ENCODE assay signal across 11 cellular contexts in the genomic region with DNA sequence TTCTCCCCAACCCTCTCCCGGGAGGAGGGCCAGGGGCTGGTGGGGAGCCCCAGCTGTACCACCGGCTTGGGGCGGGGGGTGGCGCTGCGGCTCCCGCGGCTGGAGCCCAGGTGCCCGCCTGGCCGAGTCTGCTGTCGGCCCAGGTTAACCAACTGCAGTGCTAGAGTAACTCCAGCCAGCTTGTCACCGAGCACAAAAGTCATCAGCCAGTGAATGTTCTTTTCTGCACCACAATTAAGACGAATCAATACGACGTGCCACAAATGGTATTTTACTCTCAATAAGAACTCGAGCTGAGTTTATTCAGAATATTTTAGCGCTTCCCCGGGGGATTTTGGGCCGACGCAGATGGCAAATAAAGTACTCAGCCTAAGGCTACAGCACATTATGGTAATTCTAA.
DNase-seq lines count a peak whose midpoint lies in the region; ATAC-seq and TF ChIP-seq lines count a peak whose summit lies in the region.
"Had no signal": no experiment of that assay in that cellular context is flagged by ENCODE, and none has a peak within 500 bp of the region (broad histone marks: within the 10 kb centered on the region; RNA-seq: fewer than 3 reads in every experiment).

No MANE protein-coding gene starts in this region.

- H3K4me3 Mint-ChIP-seq in HFFc6 (no peak overlapping the region), neural progenitor cell (no peak overlapping the region)
- H3K4me3 Mint-ChIP-seq: naive B cell had no signal

- H3K4me2 ChIP-seq in neural progenitor cell: no peak overlapping the region

- ATAC-seq in HG02870 (IDR thresholded peaks at IDR 0.05; ENCODE audit: unreplicated experiment) (no peak), GM18502 (IDR thresholded peaks at IDR 0.05; ENCODE audit: poor library complexity, unreplicated experiment) (no peak)

- no peak for DNase-seq in HFFc6
- no peak for DNase-seq in WERI-Rb-1
- DNase-seq in astrocyte of the hippocampus (ENCODE audit: low read depth, low spot score): peak; percentile 45
- peak; percentile 55 for DNase-seq in neural progenitor cell (ENCODE audit: low spot score)
- no peak for DNase-seq in glomerular visceral epithelial cell (ENCODE audit: extremely low spot score)
- DNase-seq: EL, naive B cell, NCI-H2081, SHP77 treated with DMSO at 0.1 percent for 48 hours had no signal

- H3F3A ChIP-seq in neural progenitor cell (ENCODE audit: low read depth): no peaks in the 10 kb centered on the region

- H2AFZ ChIP-seq in neural progenitor cell (replicated peaks): no peak overlapping the region

- H3K36me3 ChIP-seq in WERI-Rb-1: no peaks in the 10 kb centered on the region
- H3K36me3 ChIP-seq in neural progenitor cell: no peaks in the 10 kb centered on the region

- H3K27ac Mint-ChIP-seq in HFFc6: no peak overlapping the region
- no peak overlapping the region for H3K27ac Mint-ChIP-seq in neural progenitor cell
- H3K27ac Mint-ChIP-seq: naive B cell had no signal

- H3K9me3 ChIP-seq in WERI-Rb-1 (ENCODE audit: severe bottlenecking): no peaks in the 10 kb centered on the region
- no peaks in the 10 kb centered on the region for H3K9me3 ChIP-seq in neural progenitor cell (ENCODE audit: low read depth)

- peaks cover 13% of the 10 kb centered on the region for H3K4me1 Mint-ChIP-seq in HFFc6 (ENCODE audit: low read depth)
- H3K4me1 Mint-ChIP-seq in neural progenitor cell: peaks cover 9% of the 10 kb centered on the region
- H3K4me1 Mint-ChIP-seq: naive B cell had no signal

- H3K36me3 Mint-ChIP-seq in HFFc6 (ENCODE audit: low read depth) (no peaks in the 10 kb centered on the region; the same call in 1 of the 2 replicates), neural progenitor cell (peaks cover 2% of the 10 kb centered on the region)
- H3K36me3 Mint-ChIP-seq: naive B cell had no signal

- H3K4me1 ChIP-seq in neural progenitor cell: peaks cover 17% of the 10 kb centered on the region

- H3K4me3 ChIP-seq in WERI-Rb-1 (ENCODE audit: low read depth, low read length) (no peak overlapping the region), neural progenitor cell (no peak overlapping the region)

- H3K9ac ChIP-seq in neural progenitor cell: no peak overlapping the region

- no peaks in the 10 kb centered on the region for H4K20me1 ChIP-seq in neural progenitor cell (ENCODE audit: low read depth)

- TF ChIP-seq CTCF in HFFc6 (IDR thresholded peaks at IDR 0.05) (0 out of 2 replicates have a peak, but pooled peaks have one; percentile 21), WERI-Rb-1 (IDR thresholded peaks at IDR 0.05; ENCODE audit: low read depth, low read length) (0 out of 2 replicates have a peak, but pooled peaks have one; percentile 6), neural progenitor cell (IDR thresholded peaks at IDR 0.05) (peak; percentile 62)

- H3K27me3 ChIP-seq in WERI-Rb-1 (ENCODE audit: insufficient read depth, low read depth, severe bottlenecking) (peaks cover 62% of the 10 kb centered on the region), neural progenitor cell (no peaks in the 10 kb centered on the region)

- H3K79me2 ChIP-seq in neural progenitor cell (ENCODE audit: low read depth): no peaks in the 10 kb centered on the region

- H3K9me3 Mint-ChIP-seq in HFFc6: peaks cover 10% of the 10 kb centered on the region; the same call in 1 of the 2 replicates
- no peaks in the 10 kb centered on the region for H3K9me3 Mint-ChIP-seq in neural progenitor cell

- H3K27ac ChIP-seq in WERI-Rb-1: no peak overlapping the region
- no peak overlapping the region for H3K27ac ChIP-seq in neural progenitor cell

- H3K27me3 Mint-ChIP-seq in HFFc6 (ENCODE audit: insufficient read depth) (peaks cover 10% of the 10 kb centered on the region), neural progenitor cell (ENCODE audit: insufficient read depth, low read depth) (peaks cover 2% of the 10 kb centered on the region)
- H3K27me3 Mint-ChIP-seq: naive B cell had no signal

Comparison
In these comparisons a context has a peak if more than half of its experiments do, and no peak if none do; other contexts are left out.
1. DNase-seq: peak in astrocyte of the hippocampus (single experiment) and neural progenitor cell (single experiment); none in HFFc6 (single experiment), WERI-Rb-1 (single experiment) and glomerular visceral epithelial cell (single experiment).
2. CTCF ChIP-seq: peak in every context shown above with its lines; median percentile 62 in neural progenitor cell; 21 in HFFc6; 6 in WERI-Rb-1.